Comparison of ENCODE assay signal across 1 cellular context in genomic region chr1:192633533-192634258, GRCh38.
TF ChIP-seq lines count a peak whose summit lies in the region.

No MANE protein-coding gene starts in this region.

TF ChIP-seq in SK-N-SH treated with all-trans-retinoic acid at 6 μM for 48 hours, 23 proteins besides CTCF, POLR2A, EP300 and RAD21 (continued from another document):
- TF ChIP-seq, protein P1, sequence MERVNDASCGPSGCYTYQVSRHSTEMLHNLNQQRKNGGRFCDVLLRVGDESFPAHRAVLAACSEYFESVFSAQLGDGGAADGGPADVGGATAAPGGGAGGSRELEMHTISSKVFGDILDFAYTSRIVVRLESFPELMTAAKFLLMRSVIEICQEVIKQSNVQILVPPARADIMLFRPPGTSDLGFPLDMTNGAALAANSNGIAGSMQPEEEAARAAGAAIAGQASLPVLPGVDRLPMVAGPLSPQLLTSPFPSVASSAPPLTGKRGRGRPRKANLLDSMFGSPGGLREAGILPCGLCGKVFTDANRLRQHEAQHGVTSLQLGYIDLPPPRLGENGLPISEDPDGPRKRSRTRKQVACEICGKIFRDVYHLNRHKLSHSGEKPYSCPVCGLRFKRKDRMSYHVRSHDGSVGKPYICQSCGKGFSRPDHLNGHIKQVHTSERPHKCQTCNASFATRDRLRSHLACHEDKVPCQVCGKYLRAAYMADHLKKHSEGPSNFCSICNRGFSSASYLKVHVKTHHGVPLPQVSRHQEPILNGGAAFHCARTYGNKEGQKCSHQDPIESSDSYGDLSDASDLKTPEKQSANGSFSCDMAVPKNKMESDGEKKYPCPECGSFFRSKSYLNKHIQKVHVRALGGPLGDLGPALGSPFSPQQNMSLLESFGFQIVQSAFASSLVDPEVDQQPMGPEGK (CRISPR knock-in tag; IDR thresholded peaks at IDR 0.05; ENCODE audit: borderline replicate concordance), result no peak
- TF ChIP-seq TCF4 (CRISPR knock-in tag; IDR thresholded peaks at IDR 0.05; ENCODE audit: borderline replicate concordance), result no peak
- TF ChIP-seq TOX (CRISPR knock-in tag; IDR thresholded peaks at IDR 0.05; ENCODE audit: borderline replicate concordance), result no peak
- no peak for TF ChIP-seq RARB (CRISPR knock-in tag; IDR thresholded peaks at IDR 0.05)
- no peak for TF ChIP-seq ZNF8 (CRISPR knock-in tag; IDR thresholded peaks at IDR 0.05)
- TF ChIP-seq ZFP30 (CRISPR knock-in tag; IDR thresholded peaks at IDR 0.05), result no peak
- TF ChIP-seq CSDC2 (CRISPR knock-in tag; IDR thresholded peaks at IDR 0.05), result no peak
- TF ChIP-seq, protein P2, sequence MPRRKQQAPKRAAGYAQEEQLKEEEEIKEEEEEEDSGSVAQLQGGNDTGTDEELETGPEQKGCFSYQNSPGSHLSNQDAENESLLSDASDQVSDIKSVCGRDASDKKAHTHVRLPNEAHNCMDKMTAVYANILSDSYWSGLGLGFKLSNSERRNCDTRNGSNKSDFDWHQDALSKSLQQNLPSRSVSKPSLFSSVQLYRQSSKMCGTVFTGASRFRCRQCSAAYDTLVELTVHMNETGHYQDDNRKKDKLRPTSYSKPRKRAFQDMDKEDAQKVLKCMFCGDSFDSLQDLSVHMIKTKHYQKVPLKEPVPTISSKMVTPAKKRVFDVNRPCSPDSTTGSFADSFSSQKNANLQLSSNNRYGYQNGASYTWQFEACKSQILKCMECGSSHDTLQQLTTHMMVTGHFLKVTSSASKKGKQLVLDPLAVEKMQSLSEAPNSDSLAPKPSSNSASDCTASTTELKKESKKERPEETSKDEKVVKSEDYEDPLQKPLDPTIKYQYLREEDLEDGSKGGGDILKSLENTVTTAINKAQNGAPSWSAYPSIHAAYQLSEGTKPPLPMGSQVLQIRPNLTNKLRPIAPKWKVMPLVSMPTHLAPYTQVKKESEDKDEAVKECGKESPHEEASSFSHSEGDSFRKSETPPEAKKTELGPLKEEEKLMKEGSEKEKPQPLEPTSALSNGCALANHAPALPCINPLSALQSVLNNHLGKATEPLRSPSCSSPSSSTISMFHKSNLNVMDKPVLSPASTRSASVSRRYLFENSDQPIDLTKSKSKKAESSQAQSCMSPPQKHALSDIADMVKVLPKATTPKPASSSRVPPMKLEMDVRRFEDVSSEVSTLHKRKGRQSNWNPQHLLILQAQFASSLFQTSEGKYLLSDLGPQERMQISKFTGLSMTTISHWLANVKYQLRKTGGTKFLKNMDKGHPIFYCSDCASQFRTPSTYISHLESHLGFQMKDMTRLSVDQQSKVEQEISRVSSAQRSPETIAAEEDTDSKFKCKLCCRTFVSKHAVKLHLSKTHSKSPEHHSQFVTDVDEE (CRISPR knock-in tag; IDR thresholded peaks at IDR 0.05), result no peak
